ENCODE assay signal across 1 cellular context in genomic region chr5:172856336-172856735, GRCh38.
TF ChIP-seq lines count a peak whose summit lies in the region.

No MANE protein-coding gene starts in this region.

TF ChIP-seq in IMR-90, 13 proteins besides CTCF, POLR2A, EP300 and RAD21 (continued from another document):
- TF ChIP-seq USF2 (IDR thresholded peaks at IDR 0.05; ENCODE audit: low read depth, low read length) (no peak), BHLHE40 (IDR thresholded peaks at IDR 0.05; ENCODE audit: low read depth, low read length) (no peak), MXI1 (IDR thresholded peaks at IDR 0.05; ENCODE audit: borderline replicate concordance, low read depth, low read length) (no peak), NFE2L2 (IDR thresholded peaks at IDR 0.05; ENCODE audit: low read depth, low read length) (no peak), MAFK (IDR thresholded peaks at IDR 0.05; ENCODE audit: low read depth, low read length) (no peak), FOS (IDR thresholded peaks at IDR 0.05; ENCODE audit: low read depth, low read length) (no peak), CHD1 (IDR thresholded peaks at IDR 0.05; ENCODE audit: low read depth, low read length) (no peak), RFX5 (IDR thresholded peaks at IDR 0.05; ENCODE audit: low read depth, low read length) (no peak), RCOR1 (IDR thresholded peaks at IDR 0.05; ENCODE audit: insufficient replicate concordance, low read length) (no peak), CEBPB (IDR thresholded peaks at IDR 0.05; ENCODE audit: low read depth, low read length) (no peak), MAZ (IDR thresholded peaks at IDR 0.05; ENCODE audit: borderline replicate concordance, low read depth, low read length) (no peak)
